ENCODE assay signal across 27 cellular contexts in the genomic region with DNA sequence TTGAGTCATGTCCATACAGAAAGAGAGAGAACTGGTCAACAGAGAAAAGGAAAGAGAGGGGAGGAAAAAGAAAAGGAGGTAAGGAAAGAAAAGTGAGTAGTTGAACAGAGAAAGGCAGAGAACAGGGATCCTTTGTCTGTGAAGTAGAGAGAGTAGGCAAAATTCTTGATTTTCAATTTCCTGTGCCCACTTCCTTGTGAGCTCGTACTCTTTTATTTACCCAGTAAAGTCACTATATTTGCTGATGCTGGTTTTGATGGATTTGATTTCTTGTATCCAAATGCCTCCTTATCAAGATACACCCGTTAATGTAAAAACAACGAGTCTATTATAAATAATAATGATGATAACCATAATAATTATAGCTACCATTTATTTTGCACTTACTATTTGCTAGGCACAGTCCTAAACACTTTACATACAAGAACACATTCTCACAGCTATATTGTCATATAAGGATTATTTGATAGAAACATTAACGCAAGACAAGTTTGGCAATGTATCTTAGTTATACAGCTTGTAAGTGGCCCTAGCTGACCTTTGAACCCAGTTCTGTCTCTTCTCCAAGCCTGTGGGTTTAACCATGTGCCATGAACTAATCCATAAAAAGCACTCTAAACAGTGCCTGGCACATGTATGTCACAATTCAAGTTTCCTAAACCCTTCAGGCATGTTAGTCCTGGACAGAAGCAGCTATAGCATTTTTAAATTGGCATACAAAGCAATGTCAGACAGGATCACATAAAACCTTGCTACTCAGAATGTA. TPM values are rescaled to one million over a fixed set of nuclear protein-coding genes. Genes with fewer than 3 reads are reported as not detected.
DNase-seq lines count a peak whose midpoint lies in the region; ATAC-seq, FAIRE-seq and TF ChIP-seq lines count a peak whose summit lies in the region.
"Had no signal": no experiment of that assay in that cellular context is flagged by ENCODE, and none has a peak within 500 bp of the region (broad histone marks: within the 10 kb centered on the region; RNA-seq: fewer than 3 reads in every experiment).

No MANE protein-coding gene starts in this region.

- no peaks in the 10 kb centered on the region for H3K36me3 ChIP-seq in PC-3 (ENCODE audit: low read depth, low read length)
- no peaks in the 10 kb centered on the region for H3K36me3 ChIP-seq in H1 (ENCODE audit: control insufficient read depth in 2 of 4, insufficient read depth in 4 of 4, low read length in 3 of 4)
- no peaks in the 10 kb centered on the region for H3K36me3 ChIP-seq in neuronal stem cell (replicated peaks in 1 of 2; ENCODE audit: control insufficient read depth in 2 of 2, insufficient read depth in 2 of 2, low read length in 2 of 2)
- no peaks in the 10 kb centered on the region for H3K36me3 ChIP-seq in ascending aorta
- H3K36me3 ChIP-seq: BLaER1, Peyer's patch had no signal

- no peaks in the 10 kb centered on the region for H3K23me2 ChIP-seq in H1 (ENCODE audit: low read depth, low read length)

- H3K14ac ChIP-seq in H1 (ENCODE audit: insufficient read length): no peak overlapping the region
- no peak overlapping the region for H3K14ac ChIP-seq in neuronal stem cell (ENCODE audit: low read length)

- ATAC-seq in PC-3: peak; percentile 33; the same call in 1 of the 2 replicates

- POLR2A ChIA-PET in PC-3 (lab: Charles Lee; ENCODE audit: unreplicated experiment) (no interaction called here), H1 (lab: Charles Lee; ENCODE audit: partially characterized antibody) (interaction anchor here (1.0 kb wide), 1 partner anchor 624 kb away, joined by 3 read pairs; no protein-coding TSS in a partner anchor)

- no peak for TF ChIP-seq CTCF in PC-3 (conservative IDR thresholded peaks at IDR 0.05; ENCODE audit: low read depth, low read length)
- no peak for TF ChIP-seq CTCF in H1 (IDR thresholded peaks at IDR 0.05; ENCODE audit: control extremely low read depth in 1 of 3, insufficient read depth in 1 of 3, low read depth in 1 of 3, low read length in 3 of 3)
- no peak for TF ChIP-seq CTCF in ascending aorta (IDR thresholded peaks at IDR 0.05)

- H3K79me2 ChIP-seq in PC-3 (ENCODE audit: low read length): no peaks in the 10 kb centered on the region
- H3K79me2 ChIP-seq in H1 (ENCODE audit: control insufficient read depth in 1 of 2, insufficient read depth in 2 of 2, low read length in 2 of 2): no peaks in the 10 kb centered on the region

- H4K8ac ChIP-seq in H1 (ENCODE audit: extremely low read depth, insufficient read depth, low read length) (no peak overlapping the region), neuronal stem cell (ENCODE audit: low read depth, low read length) (no peak overlapping the region)

- no peak for TF ChIP-seq RAD21 in H1 (IDR thresholded peaks at IDR 0.05 in 1 of 2, conservative IDR thresholded peaks at IDR 0.05 in 1 of 2; ENCODE audit: low read depth in 2 of 2, low read length in 2 of 2)

- no peaks in the 10 kb centered on the region for H3K4me1 ChIP-seq in PC-3 (ENCODE audit: insufficient read depth, low read length)
- no peaks in the 10 kb centered on the region for H3K4me1 ChIP-seq in H1 (replicated peaks in 1 of 4; ENCODE audit: control insufficient read depth in 3 of 4, insufficient read depth in 4 of 4, low read length in 3 of 4)
- H3K4me1 ChIP-seq in neuronal stem cell (ENCODE audit: control insufficient read depth in 2 of 2, insufficient read depth in 1 of 2, low read depth in 1 of 2, low read length in 2 of 2): no peaks in the 10 kb centered on the region
- H3K4me1 ChIP-seq in ascending aorta: no peaks in the 10 kb centered on the region
- H3K4me1 ChIP-seq: BLaER1 had no signal

- H4K91ac ChIP-seq in H1 (replicated peaks; ENCODE audit: insufficient read length, low read length) (no peak overlapping the region), neuronal stem cell (ENCODE audit: low read depth, low read length, poor library complexity) (no peak overlapping the region)

- intact Hi-C loops in PC-3 (cut with micrococcal nuclease) (no loop called here), ascending aorta (cut with DNase I) (no loop called here)

- TF ChIP-seq POLR2A in H1 (IDR thresholded peaks at IDR 0.05; ENCODE audit: control extremely low read depth in 1 of 2, low read depth in 2 of 2, low read length in 2 of 2): no peak

- H3K23ac ChIP-seq in H1 (ENCODE audit: insufficient read length) (no peak overlapping the region), neuronal stem cell (ENCODE audit: low read depth, low read length, poor library complexity) (no peak overlapping the region)

- no peak overlapping the region for H3K4me2 ChIP-seq in PC-3 (ENCODE audit: low read length)
- no peak overlapping the region for H3K4me2 ChIP-seq in H1 (ENCODE audit: insufficient read depth in 1 of 2, low read depth in 2 of 2, low read length in 2 of 2)
- no peak overlapping the region for H3K4me2 ChIP-seq in neuronal stem cell (ENCODE audit: insufficient read depth, low read length, poor library complexity, severe bottlenecking)
- H3K4me2 ChIP-seq: BLaER1 had no signal

- H3K79me1 ChIP-seq in H1 (ENCODE audit: low read depth, low read length) (no peaks in the 10 kb centered on the region), neuronal stem cell (ENCODE audit: low read depth, low read length) (no peaks in the 10 kb centered on the region)

- H3K9ac ChIP-seq in PC-3 (ENCODE audit: low read length) (no peak overlapping the region), H1 (replicated peaks in 1 of 4; ENCODE audit: extremely low read depth in 1 of 4, low read depth in 3 of 4, low read length in 3 of 4) (no peak overlapping the region), neuronal stem cell (ENCODE audit: low read depth, low read length, poor library complexity) (no peak overlapping the region)
- H3K9ac ChIP-seq: BLaER1 had no signal

- H4K5ac ChIP-seq in H1 (ENCODE audit: insufficient read length, low read depth, low read length): no peak overlapping the region

- H3F3A ChIP-seq in PC-3 (ENCODE audit: low read length, unreplicated experiment): no peaks in the 10 kb centered on the region

- H3K27me3 ChIP-seq in PC-3 (ENCODE audit: low read length) (peaks cover 48% of the 10 kb centered on the region), H1 (replicated peaks in 1 of 4; ENCODE audit: control insufficient read depth in 3 of 4, extremely low read depth in 1 of 4, insufficient read depth in 3 of 4, low read length in 3 of 4) (no peaks in the 10 kb centered on the region), neuronal stem cell (ENCODE audit: control insufficient read depth in 3 of 3, insufficient read depth in 3 of 3, low read depth in 1 of 3, low read length in 3 of 3) (no peaks in the 10 kb centered on the region), ascending aorta (no peaks in the 10 kb centered on the region)
- H3K27me3 ChIP-seq: BLaER1, Peyer's patch had no signal

- H2BK15ac ChIP-seq in H1 (ENCODE audit: low read length) (no peak overlapping the region), neuronal stem cell (ENCODE audit: low read length) (no peak overlapping the region)

- H3K4ac ChIP-seq in H1 (replicated peaks; ENCODE audit: insufficient read length, low read depth, low read length) (no peak overlapping the region), neuronal stem cell (ENCODE audit: low read length) (no peak overlapping the region)

- BruUV-seq in PC-3 (replicated peaks; lab: Mats Ljungman, UMichigan): no TSS peak

- H2AFZ ChIP-seq in PC-3 (ENCODE audit: low read length) (no peak overlapping the region), H1 (ENCODE audit: low read length) (peak overlapping the region; percentile 26; the same call in 1 of the 2 replicates), neuronal stem cell (ENCODE audit: low read length) (peak overlapping the region; percentile 49)

- H3K56ac ChIP-seq in H1 (replicated peaks; ENCODE audit: insufficient read length, low read depth, low read length): no peak overlapping the region

- peak; percentile 8 for DNase-seq in COLO829 (ENCODE audit: low spot score)
- no peak for DNase-seq in PC-3
- DNase-seq in H1 (ENCODE audit: low read depth in 1 of 2, low spot score in 2 of 2): no peak
- no peak for DNase-seq in neuronal stem cell (ENCODE audit: low spot score)
- no peak for DNase-seq in inferior parietal cortex (ENCODE audit: extremely low spot score)
- DNase-seq in SKM-1 treated with dmso at 0.1 percent for 144 hours (lab: John Stamatoyannopoulos, UW; ENCODE audit: unreplicated experiment): no peak
- no peak for DNase-seq in ascending aorta (ENCODE audit: low spot score in 2 of 2)
- DNase-seq: Caco-2; CD4-positive, alpha-beta T cell; DMS79 treated with DMSO at 0.1 percent for 48 hours; GF-D8; H9; KG1; NCI-H1092; NCI-H1417 treated with DMSO at 0.1 percent for 48 hours; NCI-H187; NCI-H2081 treated with DMSO at 0.1 percent for 48 hours; NCI-H2171; NCI-H226; NCI-H510A; NCI-H69; SHP77 treated with DMSO at 0.1 percent for 48 hours had no signal

- H2BK12ac ChIP-seq in H1 (ENCODE audit: low read depth, low read length) (no peak overlapping the region), neuronal stem cell (ENCODE audit: low read length) (no peak overlapping the region)

- no peak for FAIRE-seq in H1 (lab: Jason Lieb, UNC)
- FAIRE-seq: A204.1, GM12891 had no signal

- H4K20me1 ChIP-seq in PC-3 (ENCODE audit: low read length): no peaks in the 10 kb centered on the region
- H4K20me1 ChIP-seq in H1 (replicated peaks in 1 of 2; ENCODE audit: control insufficient read depth in 1 of 2, insufficient read depth in 2 of 2, low read length in 2 of 2): no peaks in the 10 kb centered on the region
- H4K20me1 ChIP-seq: BLaER1 had no signal

- H2BK5ac ChIP-seq in H1 (ENCODE audit: low read depth, low read length) (no peak overlapping the region), neuronal stem cell (ENCODE audit: low read length) (no peak overlapping the region)

- no peak overlapping the region for H3K18ac ChIP-seq in H1 (ENCODE audit: extremely low read depth, low read length)
- H3K18ac ChIP-seq in neuronal stem cell (ENCODE audit: low read length): no peak overlapping the region

- H2BK20ac ChIP-seq in H1 (ENCODE audit: low read length): no peak overlapping the region

- H2BK120ac ChIP-seq in H1 (replicated peaks; ENCODE audit: low read depth, low read length) (no peak overlapping the region), neuronal stem cell (ENCODE audit: low read depth, low read length) (no peak overlapping the region)

- H3K27ac ChIP-seq in PC-3 (ENCODE audit: low read length) (no peak overlapping the region), H1 (ENCODE audit: low read depth, low read length) (no peak overlapping the region), neuronal stem cell (replicated peaks; ENCODE audit: low read length) (no peak overlapping the region), ascending aorta (no peak overlapping the region)
- H3K27ac ChIP-seq: BLaER1, Peyer's patch had no signal

- H3K9me3 ChIP-seq in PC-3 (ENCODE audit: low read length) (no peaks in the 10 kb centered on the region), H1 (ENCODE audit: insufficient read depth in 2 of 2, low read depth in 1 of 2, low read length in 1 of 2) (no peaks in the 10 kb centered on the region), neuronal stem cell (replicated peaks in 1 of 2; ENCODE audit: control insufficient read depth in 2 of 2, insufficient read depth in 1 of 2, low read depth in 1 of 2, low read length in 2 of 2) (no peaks in the 10 kb centered on the region), ascending aorta (no peaks in the 10 kb centered on the region)
- H3K9me3 ChIP-seq: BLaER1, Caco-2, Peyer's patch had no signal

- H3K4me3 ChIP-seq in PC-3 (ENCODE audit: low read length): no peak overlapping the region
- no peak overlapping the region for H3K4me3 ChIP-seq in H1 (ENCODE audit: extremely low read depth in 1 of 4, insufficient read depth in 2 of 4, low read depth in 3 of 4, low read length in 4 of 4)
- H3K4me3 ChIP-seq in neuronal stem cell (ENCODE audit: low read length in 2 of 2): no peak overlapping the region
- H3K4me3 ChIP-seq in ascending aorta: no peak overlapping the region
- H3K4me3 ChIP-seq: BLaER1, Peyer's patch had no signal

- TF ChIP-seq EP300 in H1 (IDR thresholded peaks at IDR 0.05; ENCODE audit: borderline replicate concordance in 1 of 2, low read depth in 2 of 2, low read length in 2 of 2): no peak

- H2AK5ac ChIP-seq in H1 (ENCODE audit: low read depth, low read length) (no peak overlapping the region), neuronal stem cell (ENCODE audit: low read depth, low read length) (no peak overlapping the region)

- no peaks in the 10 kb centered on the region for H3K9me2 ChIP-seq in PC-3 (replicated peaks; ENCODE audit: low read length)

- CTCF ChIA-PET in PC-3 (lab: Charles Lee) (no interaction called here), H1 (lab: Charles Lee; ENCODE audit: partially characterized antibody) (interaction anchor here (1.2 kb wide), 1 partner anchor 10 kb away, joined by 3 read pairs; no protein-coding TSS in a partner anchor)

- WGBS in H1 (ENCODE audit: extremely low coverage in 1 of 2, insufficient coverage in 1 of 2, insufficient read length in 1 of 2, insufficient replicate concordance in 2 of 2, low coverage in 1 of 2, low lambda C conversion rate in 2 of 2, missing lambda C conversion rate in 1 of 2), 2 experiments: 90% methylated on average over 4 of the region's 4 CpGs; no CpG with 5 or more reads in 1 of the 2 experiments
- WGBS in neuronal stem cell (ENCODE audit: extremely low coverage in 2 of 2, insufficient read length in 2 of 2, insufficient replicate concordance in 1 of 2), 2 donors: no CpG with 5 or more reads among the region's 4 CpGs

RNA-seq across cellular contexts. Expression of gene P2RY1, which starts 6.7 kb away (rescaled TPM):
- total RNA-seq in PC-3 (2014; rRNA removed): 0.29 and 0.81 TPM in 2 replicates
- total RNA-seq in H1 (2021; fragmentation: NEBNext Ultra II Directional; extraction: Animal tissue kit (Norgen Biotek cat#: 25700)): 25.2 and 28.3 TPM in 2 replicates
- polyA plus RNA-seq in H1 (2011; rRNA removed): 6.5 and 6.8 TPM in 2 replicates
- 7.3 TPM for polyA plus RNA-seq in H1 (2011; cell fraction: cytosol; rRNA removed)
- polyA plus RNA-seq in H1 (2011; cell fraction: nucleus; rRNA removed): 8.2 TPM
- 6.6 to 12.8 TPM (median 8.4 TPM) in 4 replicates for polyA plus RNA-seq in H1 (2012, experiment 1 of 2)
- 0.85 TPM for polyA plus RNA-seq in H1 (2012, experiment 2 of 2)
- 31.6 TPM for polyA plus RNA-seq in H1 (2013, experiment 1 of 2)
- polyA plus RNA-seq in H1 (2013, experiment 2 of 2): 31.9 TPM
- 18.1 and 23.0 TPM in 2 replicates for polyA minus RNA-seq in H1 (2011; rRNA and poly(A)+ RNA removed)
- 13.9 TPM for polyA minus RNA-seq in H1 (2011; cell fraction: cytosol; rRNA and poly(A)+ RNA removed)
- 30.6 TPM for polyA minus RNA-seq in H1 (2011; cell fraction: nucleus; rRNA and poly(A)+ RNA removed)
- 1.5 TPM for polyA plus RNA-seq in neuronal stem cell (2013, experiment 1 of 2)
- 1.5 TPM for polyA plus RNA-seq in neuronal stem cell (2013, experiment 2 of 2)
- 8.8 TPM for total RNA-seq in ascending aorta
- total RNA-seq: OCI-LY7 had no signal
